ENCODE assay signal across 20 cellular contexts in the genomic region with DNA sequence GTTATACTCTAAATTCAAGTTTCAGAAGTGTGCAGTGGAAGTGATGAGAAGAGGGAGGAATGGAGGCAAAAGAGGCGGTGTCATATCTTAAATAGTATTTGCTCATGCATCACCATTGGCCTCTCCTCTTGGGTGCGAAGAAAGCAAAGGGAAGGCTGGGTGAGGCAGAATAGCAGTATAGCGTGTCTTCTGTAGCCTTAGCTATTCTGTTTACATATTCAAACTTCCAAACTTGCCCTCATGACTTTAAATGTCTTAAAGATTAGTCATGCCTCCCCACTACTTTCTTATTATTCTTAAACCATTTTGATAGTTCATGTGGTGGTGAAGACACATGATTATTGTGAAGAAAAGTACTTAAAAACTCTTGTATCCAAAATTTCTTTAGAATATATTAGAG.
DNase-seq lines count a peak whose midpoint lies in the region; ATAC-seq and TF ChIP-seq lines count a peak whose summit lies in the region.
"Had no signal": no experiment of that assay in that cellular context is flagged by ENCODE, and none has a peak within 500 bp of the region (broad histone marks: within the 10 kb centered on the region; RNA-seq: fewer than 3 reads in every experiment).

No MANE protein-coding gene starts in this region.

- no peak overlapping the region for H3K27ac Mint-ChIP-seq in nephron progenitor cell
- no peak overlapping the region for H3K27ac Mint-ChIP-seq in Calu3 (ENCODE audit: unreplicated experiment)

- H3K4me3 Mint-ChIP-seq in nephron progenitor cell (no peak overlapping the region), Calu3 (ENCODE audit: low read depth, unreplicated experiment) (no peak overlapping the region)

- H4K91ac ChIP-seq in IMR-90 (ENCODE audit: insufficient read depth, low read depth, low read length) = peak overlapping the region; percentile 60; the same call in 1 of the 2 replicates

- no peaks in the 10 kb centered on the region; the same call in 1 of the 2 replicates for H3K9me3 ChIP-seq in IMR-90 (ENCODE audit: control insufficient read depth, insufficient read depth, low read length)
- no peaks in the 10 kb centered on the region for H3K9me3 ChIP-seq in right atrium auricular region
- H3K9me3 ChIP-seq: lower lobe of right lung, ovary had no signal

- H2BK5ac ChIP-seq in IMR-90 (ENCODE audit: low read depth, low read length, poor library complexity, severe bottlenecking) = peak overlapping the region; percentile 74

- in situ Hi-C loops in IMR-90 (cut with MboI; ENCODE audit: low sequenced_read_pairs) = no loop called here

- CTCF ChIA-PET in IMR-90 (lab: Yijun Ruan, JAX) = interaction anchor here (1.0 kb wide), 1 partner anchor 33 kb away, joined by 3 read pairs; no protein-coding TSS in a partner anchor
- CTCF ChIA-PET in Calu3 (lab: Charles Lee) = no interaction called here

- H4K5ac ChIP-seq in IMR-90 (ENCODE audit: low read depth, low read length) = peak overlapping the region; percentile 19; the same call in 1 of the 2 replicates

- no TSS peak for BruUV-seq in IMR-90 (replicated peaks; lab: Mats Ljungman, UMichigan)
- BruUV-seq in Calu3 (replicated peaks; lab: Mats Ljungman, UMichigan) = no TSS peak

- no CpG with 5 or more reads among the region's 3 CpGs for WGBS in IMR-90 (ENCODE audit: extremely low coverage in 2 of 2, insufficient read length in 1 of 2), 2 experiments

- H3K9me3 Mint-ChIP-seq in nephron progenitor cell = no peaks in the 10 kb centered on the region
- no peaks in the 10 kb centered on the region for H3K9me3 Mint-ChIP-seq in Calu3 (ENCODE audit: low read depth, unreplicated experiment)

- TF ChIP-seq CTCF in IMR-90 (conservative IDR thresholded peaks at IDR 0.05; ENCODE audit: low read depth, low read length) (no peak), nephron progenitor cell (IDR thresholded peaks at IDR 0.05) (no peak), Calu3 (IDR thresholded peaks at IDR 0.05; ENCODE audit: unreplicated experiment) (no peak), right atrium auricular region (IDR thresholded peaks at IDR 0.05) (no peak)

- peak; percentile 94 for ATAC-seq in IMR-90 (ENCODE audit: low read depth)
- ATAC-seq: lower lobe of right lung had no signal

- peaks cover 0 to 11% of the 10 kb centered on the region in 2 experiments; a peak in 2 of 4 replicates for H3K79me1 ChIP-seq in IMR-90 (ENCODE audit: low read depth in 1 of 2, low read length in 2 of 2)

- H3K4me1 ChIP-seq in IMR-90 (ENCODE audit: control insufficient read depth, insufficient read depth, low read length) (peaks cover 8% of the 10 kb centered on the region), right atrium auricular region (no peaks in the 10 kb centered on the region)
- H3K4me1 ChIP-seq: lower lobe of right lung had no signal

- H3K4me1 Mint-ChIP-seq in nephron progenitor cell = no peaks in the 10 kb centered on the region
- H3K4me1 Mint-ChIP-seq in Calu3 (ENCODE audit: low read depth, unreplicated experiment) = no peaks in the 10 kb centered on the region

- H3K4me3 ChIP-seq in IMR-90 (ENCODE audit: insufficient read depth, low read depth, low read length) (no peak overlapping the region), right atrium auricular region (no peak overlapping the region)
- H3K4me3 ChIP-seq: coronary artery, lower lobe of right lung, ovary had no signal

- 0 out of 2 replicates have a peak overlapping the region, but pooled peaks have one; percentile 48 for H3K56ac ChIP-seq in IMR-90 (ENCODE audit: extremely low read depth, insufficient read depth, low read length)

- H3K36me3 Mint-ChIP-seq in nephron progenitor cell (ENCODE audit: low read depth) (peaks cover 10% of the 10 kb centered on the region), Calu3 (ENCODE audit: insufficient read depth, unreplicated experiment) (no peaks in the 10 kb centered on the region)

- dilution Hi-C loops in IMR-90 (cut with HindIII; ENCODE audit: low sequenced_read_pairs, unreplicated experiment) = no loop called here

- no peak overlapping the region for H2AFZ ChIP-seq in IMR-90 (replicated peaks; ENCODE audit: low read length, poor library complexity)

- H2BK15ac ChIP-seq in IMR-90 (ENCODE audit: low read depth, low read length) = peak overlapping the region; percentile 70; the same call in 1 of the 3 replicates

- H2BK20ac ChIP-seq in IMR-90 (ENCODE audit: low read depth, low read length) = peak overlapping the region; percentile 90

- 0 out of 2 replicates have a peak, but pooled peaks cover 3% of the 10 kb centered on the region for H3K36me3 ChIP-seq in IMR-90 (ENCODE audit: control insufficient read depth, insufficient read depth, low read length)
- peaks cover 14% of the 10 kb centered on the region for H3K36me3 ChIP-seq in right atrium auricular region
- H3K36me3 ChIP-seq: ovary had no signal

- POLR2A ChIA-PET in IMR-90 (lab: Charles Lee; ENCODE audit: unreplicated experiment) = no interaction called here

- H3K18ac ChIP-seq in IMR-90 (ENCODE audit: low read depth, low read length) = peak overlapping the region; percentile 52; the same call in 1 of the 2 replicates

- H3K27me3 Mint-ChIP-seq in nephron progenitor cell (ENCODE audit: low read depth, poor library complexity) (no peaks in the 10 kb centered on the region), Calu3 (ENCODE audit: unreplicated experiment) (no peaks in the 10 kb centered on the region)

- H3K4ac ChIP-seq in IMR-90 (ENCODE audit: low read depth, low read length) = peak overlapping the region; percentile 68

- peak overlapping the region; percentile 75; the same call in 1 of the 2 replicates for H3K14ac ChIP-seq in IMR-90 (replicated peaks; ENCODE audit: low read depth, low read length)

- no peak overlapping the region for H3K4me2 ChIP-seq in IMR-90 (ENCODE audit: low read depth, low read length)

- 0 out of 2 replicates have a peak, but pooled peaks have one; percentile 5 for TF ChIP-seq RAD21 in IMR-90 (IDR thresholded peaks at IDR 0.05; ENCODE audit: low read length)

- no peaks in the 10 kb centered on the region for H4K20me1 ChIP-seq in IMR-90 (ENCODE audit: insufficient read depth, low read length)

- H3K27me3 ChIP-seq in IMR-90 (ENCODE audit: control insufficient read depth, insufficient read depth, low read length) (no peaks in the 10 kb centered on the region), right atrium auricular region (no peaks in the 10 kb centered on the region)
- H3K27me3 ChIP-seq: ovary had no signal

- peaks cover 7% of the 10 kb centered on the region for H3K9me1 ChIP-seq in IMR-90 (ENCODE audit: insufficient read depth, low read length)

- H4K8ac ChIP-seq in IMR-90 (ENCODE audit: low read depth in 2 of 2, low read length in 2 of 2) = peak overlapping the region; percentile 26 to 62; a peak in 2 of 4 replicates

- DNase-seq in A172 (ENCODE audit: low spot score) (peak; percentile 7), IMR-90 (peak; percentile 91), brain pericyte (ENCODE audit: low read depth, low spot score) (peak; percentile 46), glomerular visceral epithelial cell (ENCODE audit: extremely low spot score) (peak; percentile 1), nephron progenitor cell (no peak), Calu3 (no peak), right atrium auricular region (ENCODE audit: low spot score) (no peak), iPS-NIHi11 (ENCODE audit: low spot score) (no peak)
- DNase-seq: activated CD4-positive, alpha-beta T cell treated with anti-CD3 and anti-CD28 coated beads for 48 hours; activated CD8-positive, alpha-beta memory T cell treated with anti-CD3 and anti-CD28 coated beads, Interleukin-2, amount 50 U/mL, for 48 hours; lower lobe of right lung; NCI-H187; NCI-H446 treated with DMSO at 0.1 percent for 48 hours; ovary; stimulated activated CD4-positive, alpha-beta T cell treated with anti-CD3 and anti-CD28 coated beads, Interleukin-4, amount 100 ng/mL, for 4 hours; substantia nigra; SW 1271 had no signal

- no peak overlapping the region for H2AK5ac ChIP-seq in IMR-90 (ENCODE audit: low read depth, low read length)

- H3K27ac ChIP-seq in IMR-90 (ENCODE audit: insufficient read depth, low read length) (peak overlapping the region; percentile 27; the same call in 1 of the 2 replicates), right atrium auricular region (no peak overlapping the region)
- H3K27ac ChIP-seq: 22Rv1, C4-2B, coronary artery, lower lobe of right lung, ovary had no signal

- intact Hi-C loops in IMR-90 (cut with micrococcal nuclease) (no loop called here), Calu3 (cut with micrococcal nuclease; ENCODE audit: unreplicated experiment) (no loop called here)

- H2BK120ac ChIP-seq in IMR-90 (ENCODE audit: low read depth, low read length) = peak overlapping the region; percentile 89

- no peak overlapping the region for H3K9ac ChIP-seq in IMR-90 (ENCODE audit: low read depth, low read length)

- no peak for TF ChIP-seq POLR2A in IMR-90 (IDR thresholded peaks at IDR 0.05; ENCODE audit: low read depth, low read length)

- H2AK9ac ChIP-seq in IMR-90 (replicated peaks; ENCODE audit: low read depth, low read length, poor library complexity) = no peak overlapping the region

- 0 out of 2 replicates have a peak overlapping the region, but pooled peaks have one; percentile 44 for H3K23ac ChIP-seq in IMR-90 (ENCODE audit: low read depth, low read length)

TF ChIP-seq in IMR-90, 13 proteins besides CTCF, POLR2A, EP300 and RAD21:
- TF ChIP-seq FOS (IDR thresholded peaks at IDR 0.05; ENCODE audit: low read depth, low read length) = peak; percentile 57; the same call in 1 of the 2 replicates
- TF ChIP-seq RCOR1 (IDR thresholded peaks at IDR 0.05; ENCODE audit: insufficient replicate concordance, low read length) = peak; percentile 32
- TF ChIP-seq BHLHE40 (IDR thresholded peaks at IDR 0.05; ENCODE audit: low read depth, low read length) = peak; percentile 27; the same call in 1 of the 2 replicates
- no peak for TF ChIP-seq MAFK (IDR thresholded peaks at IDR 0.05; ENCODE audit: low read depth, low read length)
- TF ChIP-seq, protein P1, sequence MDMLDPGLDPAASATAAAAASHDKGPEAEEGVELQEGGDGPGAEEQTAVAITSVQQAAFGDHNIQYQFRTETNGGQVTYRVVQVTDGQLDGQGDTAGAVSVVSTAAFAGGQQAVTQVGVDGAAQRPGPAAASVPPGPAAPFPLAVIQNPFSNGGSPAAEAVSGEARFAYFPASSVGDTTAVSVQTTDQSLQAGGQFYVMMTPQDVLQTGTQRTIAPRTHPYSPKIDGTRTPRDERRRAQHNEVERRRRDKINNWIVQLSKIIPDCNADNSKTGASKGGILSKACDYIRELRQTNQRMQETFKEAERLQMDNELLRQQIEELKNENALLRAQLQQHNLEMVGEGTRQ (IDR thresholded peaks at IDR 0.05; ENCODE audit: low read depth, low read length) = peak; percentile 38; the same call in 1 of the 2 replicates
- no peak for TF ChIP-seq MAZ (IDR thresholded peaks at IDR 0.05; ENCODE audit: borderline replicate concordance, low read depth, low read length)
TF ChIP-seq in IMR-90: peak in this region for 4.

Comparison
In these comparisons a context has a peak if more than half of its experiments do, and no peak if none do; other contexts are left out.
1. DNase-seq: peak in A172 (single experiment), IMR-90 (single experiment), brain pericyte (single experiment) and glomerular visceral epithelial cell (single experiment); none in nephron progenitor cell (single experiment), Calu3 (single experiment), right atrium auricular region (single experiment) and iPS-NIHi11 (single experiment).